Comparison of ENCODE assay signal across 1 cellular context in genomic region chr1:16087733-16088132, GRCh38.
TF ChIP-seq lines count a peak whose summit lies in the region.

No MANE protein-coding gene starts in this region.

TF ChIP-seq in HepG2, 621 proteins besides CTCF, POLR2A, EP300 and RAD21:
- TF ChIP-seq POLR2G (IDR thresholded peaks at IDR 0.05; ENCODE audit: low read depth, low read length) (no peak), ZNF263 (CRISPR knock-in tag; IDR thresholded peaks at IDR 0.05) (peak; percentile 79)
